8 cellular contexts compared by ENCODE assay signal in the genomic region with DNA sequence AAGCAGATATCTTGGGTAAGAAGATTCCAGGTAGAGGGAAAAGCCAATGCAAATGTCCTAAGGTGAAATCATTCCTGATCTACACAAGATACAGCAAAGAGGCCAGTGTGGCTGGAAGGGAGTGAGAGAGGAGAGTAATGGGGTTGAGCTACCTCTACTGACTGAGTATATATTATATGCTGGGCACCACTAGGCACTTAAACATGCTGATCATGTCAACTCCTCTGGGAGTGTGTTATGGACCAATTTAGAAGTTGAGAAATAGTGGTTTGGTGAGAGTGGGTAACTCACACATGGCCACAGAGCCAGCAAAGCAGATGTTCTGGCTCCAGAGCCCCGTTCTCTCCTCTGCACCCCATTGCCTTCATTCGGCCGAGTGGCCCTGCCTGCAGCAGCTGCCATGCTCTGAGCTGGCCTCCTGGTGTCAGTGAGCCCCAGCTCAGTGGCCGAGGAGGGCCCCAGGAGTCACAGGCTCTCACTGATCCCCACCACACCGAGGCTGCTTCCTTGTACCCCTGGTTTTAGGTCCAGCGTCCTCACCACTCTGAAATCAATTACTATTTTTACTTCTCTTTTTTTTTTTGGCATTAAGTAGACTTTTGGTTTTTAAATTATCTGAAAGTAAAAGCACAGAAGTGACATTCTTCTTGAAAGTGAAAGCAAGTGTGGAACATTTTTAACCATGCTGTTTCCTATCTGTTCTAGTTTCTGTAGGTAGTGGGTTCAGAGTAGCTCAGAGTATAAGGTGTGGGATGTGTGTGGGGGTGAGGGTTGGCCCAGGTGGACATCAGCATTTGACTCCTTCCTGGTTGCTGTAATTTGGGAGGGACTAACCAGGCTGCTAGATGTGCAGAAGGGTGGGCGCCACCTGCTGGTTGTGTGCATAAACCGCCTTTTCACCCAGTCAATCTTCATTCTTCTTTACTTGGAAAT. TPM values are rescaled to one million over a fixed set of nuclear protein-coding genes. Genes with fewer than 3 reads are reported as not detected.
A peak's percentile ranks its signal among the peaks of the same experiment; 100 is the strongest.
DNase-seq lines count a peak whose midpoint lies in the region; ATAC-seq, FAIRE-seq and TF ChIP-seq lines count a peak whose summit lies in the region.

No MANE protein-coding gene starts in this region.

- H3K4me3 Mint-ChIP-seq in activated naive CD4-positive, alpha-beta T cell treated with anti-CD3 and anti-CD28 coated beads, Interleukin-2, amount 50 U/mL, for 24 hours, result peak overlapping the region; percentile 24

- no peaks in the 10 kb centered on the region for H3K27me3 Mint-ChIP-seq in activated naive CD4-positive, alpha-beta T cell treated with anti-CD3 and anti-CD28 coated beads, Interleukin-2, amount 50 U/mL, for 24 hours

- H3K79me2 ChIP-seq in DOHH2 (ENCODE audit: control insufficient read depth, low read length), result no peaks in the 10 kb centered on the region
- H3K79me2 ChIP-seq in SK-N-SH (ENCODE audit: insufficient read depth), result no peaks in the 10 kb centered on the region

- H3K4me3 ChIP-seq in DOHH2 (ENCODE audit: low read length) (no peak overlapping the region), SK-N-SH (ENCODE audit: low read depth in 2 of 2, low read length in 1 of 2) (peak overlapping the region; percentile 24 to 39; a peak in 3 of 4 replicates), right atrium auricular region (peak overlapping the region in 1 of 2 donors; percentile 7), small intestine (ENCODE audit: low read depth in 1 of 2, low read length in 2 of 2) (no peak overlapping the region)

- CTCF ChIA-PET in SK-N-SH (lab: Yijun Ruan, JAX), result interaction anchor here (0.6 to 3.2 kb wide), 17 partner anchors 9 to 408 kb away, joined by 3 to 30 read pairs (median 9); no protein-coding TSS in a partner anchor

- WGBS in SK-N-SH (ENCODE audit: low lambda C conversion rate), result 11% methylated on average over 8 of the region's 8 CpGs
- WGBS in small intestine, 3 donors, result 35 to 46% (median 42%) methylated on average over 8 of the region's 8 CpGs

- DNase-seq in SK-N-SH (peak; percentile 47), right atrium auricular region (ENCODE audit: low spot score) (peak; percentile 78), small intestine (peak; percentile 63), frontal cortex (ENCODE audit: low spot score in 2 of 2) (no peak)

- H3K4me1 ChIP-seq in DOHH2 (ENCODE audit: control insufficient read depth, low read length), result peaks cover 5% of the 10 kb centered on the region; the same call in 1 of the 2 replicates
- peaks cover 0 to 2% of the 10 kb centered on the region in 2 experiments; a peak in 1 of 4 replicates for H3K4me1 ChIP-seq in SK-N-SH (ENCODE audit: control insufficient read depth in 1 of 2, insufficient read depth in 2 of 2, low read depth in 1 of 2, low read length in 1 of 2)
- H3K4me1 ChIP-seq in right atrium auricular region, result no peaks in the 10 kb centered on the region
- peaks cover 0 to 2% of the 10 kb centered on the region in 2 donors for H3K4me1 ChIP-seq in small intestine (ENCODE audit: control insufficient read depth in 2 of 2, insufficient read depth in 1 of 2, low read depth in 1 of 2, low read length in 1 of 2)

- H3K9me3 Mint-ChIP-seq in activated naive CD4-positive, alpha-beta T cell treated with anti-CD3 and anti-CD28 coated beads, Interleukin-2, amount 50 U/mL, for 24 hours, result no peaks in the 10 kb centered on the region

- no peak overlapping the region for H3K9ac ChIP-seq in SK-N-SH

- no peaks in the 10 kb centered on the region for H3F3A ChIP-seq in DOHH2 (ENCODE audit: control insufficient read depth, insufficient read depth)
- no peaks in the 10 kb centered on the region for H3F3A ChIP-seq in SK-N-SH (replicated peaks; ENCODE audit: insufficient read depth)

- H3K36me3 Mint-ChIP-seq in activated naive CD4-positive, alpha-beta T cell treated with anti-CD3 and anti-CD28 coated beads, Interleukin-2, amount 50 U/mL, for 24 hours, result no peaks in the 10 kb centered on the region

- ATAC-seq in GM19467 (IDR thresholded peaks at IDR 0.05; ENCODE audit: unreplicated experiment), result peak; percentile 90
- ATAC-seq in HG03571 (IDR thresholded peaks at IDR 0.05; ENCODE audit: unreplicated experiment), result peak; percentile 94

- H3K36me3 ChIP-seq in DOHH2 (ENCODE audit: control insufficient read depth, low read length) (no peaks in the 10 kb centered on the region), SK-N-SH (replicated peaks in 1 of 2; ENCODE audit: control insufficient read depth in 1 of 2, insufficient read depth in 2 of 2, low read length in 1 of 2) (no peaks in the 10 kb centered on the region), right atrium auricular region (no peaks in the 10 kb centered on the region), small intestine (ENCODE audit: control insufficient read depth in 2 of 2, insufficient read depth in 2 of 2, low read length in 2 of 2) (no peaks in the 10 kb centered on the region)

- H3K27ac Mint-ChIP-seq in activated naive CD4-positive, alpha-beta T cell treated with anti-CD3 and anti-CD28 coated beads, Interleukin-2, amount 50 U/mL, for 24 hours, result peak overlapping the region; percentile 66

- peak overlapping the region; percentile 75 for H2AFZ ChIP-seq in SK-N-SH (ENCODE audit: low read depth)

- no peaks in the 10 kb centered on the region for H3K9me3 ChIP-seq in DOHH2 (ENCODE audit: control insufficient read depth, insufficient read depth, low read length)
- H3K9me3 ChIP-seq in SK-N-SH, result no peaks in the 10 kb centered on the region
- H3K9me3 ChIP-seq in right atrium auricular region, result no peaks in the 10 kb centered on the region
- H3K9me3 ChIP-seq in small intestine (ENCODE audit: control insufficient read depth, low read depth), result no peaks in the 10 kb centered on the region

- FAIRE-seq in small intestine (lab: Jason Lieb, UNC) (no peak), frontal cortex (lab: Jason Lieb, UNC) (no peak)

- H3K4me1 Mint-ChIP-seq in activated naive CD4-positive, alpha-beta T cell treated with anti-CD3 and anti-CD28 coated beads, Interleukin-2, amount 50 U/mL, for 24 hours, result peaks cover 29% of the 10 kb centered on the region

- TF ChIP-seq CTCF in DOHH2 (IDR thresholded peaks at IDR 0.05; ENCODE audit: low read depth, low read length, poor library complexity, severe bottlenecking), result peak; percentile 91
- peak; percentile 90 for TF ChIP-seq CTCF in SK-N-SH (IDR thresholded peaks at IDR 0.05)
- TF ChIP-seq CTCF in right atrium auricular region (IDR thresholded peaks at IDR 0.05), result peak; percentile 57 to 86

- no peaks in the 10 kb centered on the region for H3K27me3 ChIP-seq in DOHH2 (ENCODE audit: control insufficient read depth, low read length)
- peaks cover 4% of the 10 kb centered on the region; the same call in 1 of the 2 replicates for H3K27me3 ChIP-seq in SK-N-SH (ENCODE audit: insufficient read depth)
- no peaks in the 10 kb centered on the region for H3K27me3 ChIP-seq in right atrium auricular region
- no peaks in the 10 kb centered on the region for H3K27me3 ChIP-seq in small intestine (ENCODE audit: control insufficient read depth in 2 of 2, insufficient read depth in 2 of 2, low read length in 2 of 2)

- H3K27ac ChIP-seq in DOHH2 (ENCODE audit: low read depth, low read length) (no peak overlapping the region), SK-N-SH (ENCODE audit: low read depth in 2 of 2, low read length in 1 of 2) (no peak overlapping the region), right atrium auricular region (no peak overlapping the region), small intestine (ENCODE audit: low read depth in 1 of 2, low read length in 1 of 2) (peak overlapping the region in 1 of 2 donors; percentile 42)

- H3K9me2 ChIP-seq in DOHH2 (replicated peaks; ENCODE audit: control insufficient read depth, low read length) (no peaks in the 10 kb centered on the region), SK-N-SH (no peaks in the 10 kb centered on the region)

- H3K4me2 ChIP-seq in DOHH2 (ENCODE audit: low read length) (peak overlapping the region; percentile 12; the same call in 1 of the 2 replicates), SK-N-SH (peak overlapping the region; percentile 50; the same call in 1 of the 2 replicates)

- H4K20me1 ChIP-seq in DOHH2 (ENCODE audit: control insufficient read depth, insufficient read depth, low read depth, low read length), result no peaks in the 10 kb centered on the region
- H4K20me1 ChIP-seq in SK-N-SH (ENCODE audit: insufficient read depth), result no peaks in the 10 kb centered on the region

- POLR2A ChIA-PET in SK-N-SH (lab: Yijun Ruan, JAX), result no interaction called here

- no peak for TF ChIP-seq EP300 in SK-N-SH (IDR thresholded peaks at IDR 0.05; ENCODE audit: borderline replicate concordance in 1 of 2, low read depth in 1 of 2, low read length in 1 of 2)

- 0 out of 2 replicates have a peak, but pooled peaks have one; percentile 15 for TF ChIP-seq RAD21 in SK-N-SH (IDR thresholded peaks at IDR 0.05; ENCODE audit: low read length)

TF ChIP-seq in SK-N-SH, 30 proteins besides CTCF, POLR2A, EP300 and RAD21 (continues in another document):
- TF ChIP-seq, protein P1, sequence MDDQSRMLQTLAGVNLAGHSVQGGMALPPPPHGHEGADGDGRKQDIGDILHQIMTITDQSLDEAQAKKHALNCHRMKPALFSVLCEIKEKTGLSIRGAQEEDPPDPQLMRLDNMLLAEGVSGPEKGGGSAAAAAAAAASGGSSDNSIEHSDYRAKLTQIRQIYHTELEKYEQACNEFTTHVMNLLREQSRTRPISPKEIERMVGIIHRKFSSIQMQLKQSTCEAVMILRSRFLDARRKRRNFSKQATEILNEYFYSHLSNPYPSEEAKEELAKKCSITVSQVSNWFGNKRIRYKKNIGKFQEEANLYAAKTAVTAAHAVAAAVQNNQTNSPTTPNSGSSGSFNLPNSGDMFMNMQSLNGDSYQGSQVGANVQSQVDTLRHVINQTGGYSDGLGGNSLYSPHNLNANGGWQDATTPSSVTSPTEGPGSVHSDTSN (IDR thresholded peaks at IDR 0.05), result 0 out of 2 replicates have a peak, but pooled peaks have one; percentile 19
- no peak for TF ChIP-seq MAX (IDR thresholded peaks at IDR 0.05; ENCODE audit: low read depth)

RNA-seq across cellular contexts. Expression of gene CRNN, which starts 45.8 kb away (rescaled TPM):
- not detected in 2 replicates for polyA plus RNA-seq in SK-N-SH (2012; rRNA removed)
- not detected in 2 replicates for polyA plus RNA-seq in SK-N-SH (2012; cell fraction: cytosol; rRNA removed)
- polyA plus RNA-seq in SK-N-SH (2012; cell fraction: nucleus; rRNA removed), result not detected in 2 replicates
- not detected for total RNA-seq in right atrium auricular region
- 1 to 10 TPM in 2 of 3 donors, under 1 TPM in 1; 0.95 to 2.7 (median 2.2) TPM for polyA plus RNA-seq in small intestine
- total RNA-seq in frontal cortex, result not detected

RNA-seq across cellular contexts. Expression of gene LCE5A, which starts 50.7 kb away (rescaled TPM):
- polyA plus RNA-seq in SK-N-SH (2012; rRNA removed) (not detected in 2 replicates), small intestine (not detected)
- not detected in 2 replicates for polyA plus RNA-seq in SK-N-SH (2012; cell fraction: cytosol; rRNA removed)
- polyA plus RNA-seq in SK-N-SH (2012; cell fraction: nucleus; rRNA removed), result not detected in 2 replicates
- total RNA-seq in right atrium auricular region (not detected), frontal cortex (not detected)

RNA-seq across cellular contexts. Expression of gene CRCT1, which starts 54.4 kb away (rescaled TPM):
- polyA plus RNA-seq in SK-N-SH (2012; rRNA removed), result not detected in 2 replicates
- not detected in 2 replicates for polyA plus RNA-seq in SK-N-SH (2012; cell fraction: cytosol; rRNA removed)
- not detected in 2 replicates for polyA plus RNA-seq in SK-N-SH (2012; cell fraction: nucleus; rRNA removed)
- not detected for total RNA-seq in right atrium auricular region
- under 1 TPM in 1 of 3 donors, not detected in 2; 0.57 TPM for polyA plus RNA-seq in small intestine
- total RNA-seq in frontal cortex, result not detected

Comparison
In these comparisons a context has a peak if more than half of its experiments do, and no peak if none do; other contexts are left out.
1. H3K4me3 ChIP-seq: peak in SK-N-SH (2 of 2); none in DOHH2 (single experiment) and small intestine (0 of 2).
2. DNase-seq: peak in SK-N-SH (single experiment), right atrium auricular region (single experiment) and small intestine (single experiment); none in frontal cortex (0 of 2).
3. Peak in every context shown above with its lines, with median percentiles within 50 percentile points of each other: CTCF ChIP-seq.